Comparison of ENCODE assay signal across 9 cellular contexts in genomic region chr1:1512425-1512824, GRCh38. TPM values are rescaled to one million over a fixed set of nuclear protein-coding genes. Genes with fewer than 3 reads are reported as not detected.
A peak's percentile ranks its signal among the peaks of the same experiment; 100 is the strongest.
DNase-seq lines count a peak whose midpoint lies in the region; ATAC-seq and TF ChIP-seq lines count a peak whose summit lies in the region.
"Not testable (repeated sequence)": the region's sequence is repeated elsewhere in the genome, so short reads cannot be mapped to it uniquely, and the experiment has no call there.
"Had no signal": no experiment of that assay in that cellular context is flagged by ENCODE, and none has a peak within 500 bp of the region (broad histone marks: within the 10 kb centered on the region; RNA-seq: fewer than 3 reads in every experiment).

No MANE protein-coding gene starts in this region.

- 0 out of 2 replicates have a peak overlapping the region, but pooled peaks have one; percentile 68 for H3K4me2 ChIP-seq in GM23338
- peak overlapping the region; percentile 76 for H3K4me2 ChIP-seq in Loucy (ENCODE audit: low read depth, low read length, poor library complexity, severe bottlenecking)

- peaks cover 18% of the 10 kb centered on the region for H3K79me2 ChIP-seq in GM23338 (replicated peaks; ENCODE audit: insufficient read depth)
- peaks cover 20% of the 10 kb centered on the region; the same call in 1 of the 2 replicates for H3K79me2 ChIP-seq in Loucy (ENCODE audit: insufficient read depth, low read length)

- H3K4me1 ChIP-seq in GM23338 (ENCODE audit: insufficient read depth); cardiac muscle cell (ENCODE audit: low read depth): not testable (repeated sequence)
- H3K4me1 ChIP-seq in Loucy (ENCODE audit: insufficient read depth, low read length, poor library complexity, severe bottlenecking), result peaks cover 14% of the 10 kb centered on the region

- not testable (repeated sequence) for H3K9me3 ChIP-seq in Loucy (ENCODE audit: insufficient read depth, low read depth, low read length); cardiac muscle cell (ENCODE audit: low read depth)

- not testable (repeated sequence) for H3K36me3 Mint-ChIP-seq in GM23338 (ENCODE audit: low read depth); brain; natural killer cell; stimulated activated memory B cell treated with anti-CD40 and anti-IgM and Interleukin-4, amounts not matched to agents 10 μg/mL and 1 μg/mL and 100 μg/mL, for 72 hours

- not testable (repeated sequence) for H3K9me2 ChIP-seq in GM23338 (ENCODE audit: insufficient read depth); Loucy (replicated peaks; ENCODE audit: low read depth, low read length)

- H2AFZ ChIP-seq in GM23338; Loucy (ENCODE audit: low read length): not testable (repeated sequence)

- not testable (repeated sequence) for H3K27ac Mint-ChIP-seq in GM23338, brain
- peak overlapping the region; percentile 87 to 92 for H3K27ac Mint-ChIP-seq in natural killer cell
- peak overlapping the region; percentile 85 for H3K27ac Mint-ChIP-seq in stimulated activated memory B cell treated with anti-CD40 and anti-IgM and Interleukin-4, amounts not matched to agents 10 μg/mL and 1 μg/mL and 100 μg/mL, for 72 hours

- not testable (repeated sequence) for H3K27me3 ChIP-seq in GM23338 (ENCODE audit: insufficient read depth); Loucy (ENCODE audit: insufficient read depth, low read length, poor library complexity, severe bottlenecking); cardiac muscle cell

- H4K20me1 ChIP-seq in GM23338 (replicated peaks; ENCODE audit: insufficient read depth); Loucy (ENCODE audit: insufficient read depth, low read length, poor library complexity, severe bottlenecking): not testable (repeated sequence)

- not testable (repeated sequence) for H3K4me1 Mint-ChIP-seq in GM23338, brain
- H3K4me1 Mint-ChIP-seq in natural killer cell, result peaks cover 6 to 13% of the 10 kb centered on the region in 2 donors
- peaks cover 15% of the 10 kb centered on the region for H3K4me1 Mint-ChIP-seq in stimulated activated memory B cell treated with anti-CD40 and anti-IgM and Interleukin-4, amounts not matched to agents 10 μg/mL and 1 μg/mL and 100 μg/mL, for 72 hours

- not testable (repeated sequence) for H3K36me3 ChIP-seq in GM23338 (ENCODE audit: insufficient read depth); Loucy (ENCODE audit: insufficient read depth, low read length); cardiac muscle cell

- ATAC-seq in GM23338 (peak; percentile 8), natural killer cell (peak; percentile 13 to 36 (median 30))
- ATAC-seq in stimulated activated memory B cell treated with anti-CD40 and anti-IgM and Interleukin-4, amounts not matched to agents 10 μg/mL and 1 μg/mL and 100 μg/mL, for 72 hours, result peak; percentile 9

- H3K4me3 ChIP-seq in GM23338, result peak overlapping the region; percentile 80
- H3K4me3 ChIP-seq in Loucy (ENCODE audit: low read length, poor library complexity, severe bottlenecking), result peak overlapping the region; percentile 81
- peak overlapping the region; percentile 55 for H3K4me3 ChIP-seq in cardiac muscle cell

- not testable (repeated sequence) for H3F3A ChIP-seq in GM23338 (replicated peaks; ENCODE audit: low read depth); Loucy (ENCODE audit: low read depth)

- intact Hi-C loops in natural killer cell (cut with micrococcal nuclease), result not testable (repeated sequence)

- H3K4me3 Mint-ChIP-seq in GM23338 (peak overlapping the region; percentile 76), brain (peak overlapping the region; percentile 72 to 79 (median 77)), natural killer cell (peak overlapping the region; percentile 50)
- peak overlapping the region; percentile 68 for H3K4me3 Mint-ChIP-seq in stimulated activated memory B cell treated with anti-CD40 and anti-IgM and Interleukin-4, amounts not matched to agents 10 μg/mL and 1 μg/mL and 100 μg/mL, for 72 hours

- peak overlapping the region; percentile 32 for H3K9ac ChIP-seq in Loucy (ENCODE audit: low read depth, low read length, poor library complexity, severe bottlenecking)

- not testable (repeated sequence) for TF ChIP-seq CTCF in GM23338 (conservative IDR thresholded peaks at IDR 0.05; ENCODE audit: low read depth in 2 of 2); Loucy (conservative IDR thresholded peaks at IDR 0.05; ENCODE audit: low read length); brain (conservative IDR thresholded peaks at IDR 0.05); cardiac muscle cell (IDR thresholded peaks at IDR 0.05; ENCODE audit: low read depth, low read length); natural killer cell (IDR thresholded peaks at IDR 0.05)

- H3K27me3 Mint-ChIP-seq in GM23338 (ENCODE audit: insufficient read depth, low read depth, poor library complexity); brain; natural killer cell (ENCODE audit: low read depth in 2 of 2); stimulated activated memory B cell treated with anti-CD40 and anti-IgM and Interleukin-4, amounts not matched to agents 10 μg/mL and 1 μg/mL and 100 μg/mL, for 72 hours: not testable (repeated sequence)

- not testable (repeated sequence) for H3K9me3 Mint-ChIP-seq in GM23338; brain; natural killer cell; stimulated activated memory B cell treated with anti-CD40 and anti-IgM and Interleukin-4, amounts not matched to agents 10 μg/mL and 1 μg/mL and 100 μg/mL, for 72 hours

- peak; percentile 27 for DNase-seq in CD1c-positive myeloid dendritic cell (ENCODE audit: extremely low spot score)
- not testable (repeated sequence) for DNase-seq in GM23338 (ENCODE audit: low spot score); cardiac muscle cell (ENCODE audit: low read depth in 1 of 2, low spot score in 1 of 2)
- DNase-seq in activated CD4-positive, alpha-beta T cell treated with anti-CD3 and anti-CD28 coated beads for 48 hours, result peak; percentile 39
- DNase-seq in natural killer cell, result peak; percentile 30

- not testable (repeated sequence) for H3K27ac ChIP-seq in GM23338 (ENCODE audit: low read depth)
- peak overlapping the region; percentile 84 for H3K27ac ChIP-seq in cardiac muscle cell

RNA-seq across cellular contexts. Expression of gene ATAD3A, which starts 0.5 kb away (rescaled TPM):
- total RNA-seq in GM23338 (2014; rRNA removed; shearing (Covaris generic)), result 71.4 and 80.3 TPM in 2 replicates
- 36.5 and 39.3 TPM in 2 replicates for polyA plus RNA-seq in GM23338 (2016; fragmentation: Nextera tagmentation; extraction: Ambion mirVana)
- polyA plus RNA-seq in brain (ENCODE audit: insufficient read depth, low read depth, low replicate concordance), result 47.5 TPM
- total RNA-seq in cardiac muscle cell, result 61.7 and 79.7 TPM in 2 replicates
- 74.8 and 77.9 TPM in 2 replicates for polyA plus RNA-seq in cardiac muscle cell
- total RNA-seq in natural killer cell, result 10 to 100 TPM; 17.3 to 37.3 (median 22.2) TPM

RNA-seq across cellular contexts. Expression of gene TMEM240, which starts 28.0 kb away (rescaled TPM):
- 0.74 and 5.1 TPM in 2 replicates for total RNA-seq in GM23338 (2014; rRNA removed; shearing (Covaris generic))
- polyA plus RNA-seq in GM23338 (2016; fragmentation: Nextera tagmentation; extraction: Ambion mirVana) (1.8 and 1.9 TPM in 2 replicates), brain (ENCODE audit: insufficient read depth, low read depth, low replicate concordance) (33.9 TPM), cardiac muscle cell (6.2 and 10.4 TPM in 2 replicates)
- total RNA-seq in cardiac muscle cell (8.1 and 26.0 TPM in 2 replicates), natural killer cell (under 1 TPM; 0.35 to 1.00 (median 0.83) TPM)
- total RNA-seq: myocyte had no signal

RNA-seq across cellular contexts. Expression of gene ATAD3B, which starts 40.9 kb away (rescaled TPM):
- 61.4 and 63.4 TPM in 2 replicates for total RNA-seq in GM23338 (2014; rRNA removed; shearing (Covaris generic))
- polyA plus RNA-seq in GM23338 (2016; fragmentation: Nextera tagmentation; extraction: Ambion mirVana) (32.3 and 37.8 TPM in 2 replicates), brain (ENCODE audit: insufficient read depth, low read depth, low replicate concordance) (2.9 TPM), cardiac muscle cell (25.8 and 30.2 TPM in 2 replicates)
- total RNA-seq in cardiac muscle cell (28.1 and 37.4 TPM in 2 replicates), natural killer cell (10 to 100 TPM; 31.9 to 52.4 (median 42.9) TPM)
